ENCODE assay signal across 14 cellular contexts in genomic region chr1:234550341-234551031, GRCh38. TPM values are rescaled to one million over a fixed set of nuclear protein-coding genes. Genes with fewer than 3 reads are reported as not detected.
DNase-seq lines count a peak whose midpoint lies in the region; ATAC-seq and TF ChIP-seq lines count a peak whose summit lies in the region.
"Had no signal": no experiment of that assay in that cellular context is flagged by ENCODE, and none has a peak within 500 bp of the region (broad histone marks: within the 10 kb centered on the region; RNA-seq: fewer than 3 reads in every experiment).

No MANE protein-coding gene starts in this region.

- H4K5ac ChIP-seq in IMR-90 (ENCODE audit: low read depth, low read length): no peak overlapping the region

- in situ Hi-C loops in IMR-90 (cut with MboI; ENCODE audit: low sequenced_read_pairs): no loop called here

- H3K23ac ChIP-seq in IMR-90 (ENCODE audit: low read depth, low read length): no peak overlapping the region

- H3K79me1 ChIP-seq in IMR-90 (ENCODE audit: low read depth in 1 of 2, low read length in 2 of 2): no peaks in the 10 kb centered on the region

- no peak overlapping the region for H3K56ac ChIP-seq in IMR-90 (ENCODE audit: extremely low read depth, insufficient read depth, low read length)

- H3K27ac ChIP-seq in IMR-90 (ENCODE audit: insufficient read depth, low read length): no peak overlapping the region
- no peak overlapping the region for H3K27ac ChIP-seq in prostate gland

- H3K18ac ChIP-seq in IMR-90 (ENCODE audit: low read depth, low read length): no peak overlapping the region; the same call in 1 of the 2 replicates

- H3K9ac ChIP-seq in IMR-90 (ENCODE audit: low read depth, low read length): no peak overlapping the region

- H3K4ac ChIP-seq in IMR-90 (ENCODE audit: low read depth, low read length): peak overlapping the region; percentile 20; the same call in 1 of the 2 replicates

- POLR2A ChIA-PET in IMR-90 (lab: Charles Lee; ENCODE audit: unreplicated experiment): no interaction called here

- WGBS in IMR-90 (ENCODE audit: extremely low coverage in 2 of 2, insufficient read length in 1 of 2), 2 experiments: 86% methylated on average over 14 of the region's 16 CpGs; no CpG with 5 or more reads in 1 of the 2 experiments
- WGBS in prostate gland: 88% methylated on average over 16 of the region's 16 CpGs

- H3K9me1 ChIP-seq in IMR-90 (ENCODE audit: insufficient read depth, low read length): peaks cover 22% of the 10 kb centered on the region

- H4K20me1 ChIP-seq in IMR-90 (ENCODE audit: insufficient read depth, low read length): no peaks in the 10 kb centered on the region

- no peak for ATAC-seq in IMR-90 (ENCODE audit: low read depth)
- ATAC-seq: activated CD4-positive, alpha-beta T cell treated with anti-CD3 and anti-CD28 coated beads for 36 hours had no signal

- 0 out of 2 replicates have a peak overlapping the region, but pooled peaks have one; percentile 4 for H2AK5ac ChIP-seq in IMR-90 (ENCODE audit: low read depth, low read length)

- no peak overlapping the region for H2BK20ac ChIP-seq in IMR-90 (ENCODE audit: low read depth, low read length)

- H3K4me1 ChIP-seq in IMR-90 (ENCODE audit: control insufficient read depth, insufficient read depth, low read length) (peaks cover 14% of the 10 kb centered on the region), prostate gland (replicated peaks) (no peaks in the 10 kb centered on the region)

- no peak for DNase-seq in IMR-90
- DNase-seq in dermis blood vessel endothelial cell: peak; percentile 30
- DNase-seq in left kidney (ENCODE audit: low read depth, low spot score): peak; percentile 67
- peak; percentile 86 for DNase-seq in putamen (ENCODE audit: low spot score)
- no peak for DNase-seq in hepatic stellate cell (ENCODE audit: low spot score)
- no peak for DNase-seq in stimulated activated CD4-positive, alpha-beta T cell treated with anti-CD3 and anti-CD28 coated beads, Interleukin-4, amount 100 ng/mL, for 4 hours
- DNase-seq in prostate gland (ENCODE audit: low spot score): no peak
- DNase-seq in cerebellar nuclear complex (lab: John Stamatoyannopoulos, UW): no peak
- DNase-seq: activated CD4-positive, alpha-beta T cell treated with anti-CD3 and anti-CD28 coated beads for 36 hours; KBM-7; NCI-H1105 treated with DMSO at 0.1 percent for 48 hours; SHP77 treated with DMSO at 0.1 percent for 48 hours; stimulated activated CD4-positive, alpha-beta T cell treated with anti-CD3 and anti-CD28 coated beads, Interleukin-15, amount 100 ng/mL, for 24 hours; T1000 had no signal

- H3K9me3 ChIP-seq in IMR-90 (ENCODE audit: control insufficient read depth, insufficient read depth, low read length) (no peaks in the 10 kb centered on the region), prostate gland (no peaks in the 10 kb centered on the region)

- H2BK15ac ChIP-seq in IMR-90 (ENCODE audit: low read depth, low read length): no peak overlapping the region

- no peaks in the 10 kb centered on the region for H3K27me3 ChIP-seq in IMR-90 (ENCODE audit: control insufficient read depth, insufficient read depth, low read length)
- no peaks in the 10 kb centered on the region for H3K27me3 ChIP-seq in prostate gland (replicated peaks; ENCODE audit: insufficient read depth)

- no peaks in the 10 kb centered on the region for H3K36me3 ChIP-seq in IMR-90 (ENCODE audit: control insufficient read depth, insufficient read depth, low read length)
- H3K36me3 ChIP-seq in prostate gland: no peaks in the 10 kb centered on the region

- H2AFZ ChIP-seq in IMR-90 (replicated peaks; ENCODE audit: low read length, poor library complexity): peak overlapping the region; percentile 6

- no peak overlapping the region; the same call in 1 of the 2 replicates for H2BK120ac ChIP-seq in IMR-90 (ENCODE audit: low read depth, low read length)

- TF ChIP-seq RAD21 in IMR-90 (IDR thresholded peaks at IDR 0.05; ENCODE audit: low read length): no peak

- H2BK5ac ChIP-seq in IMR-90 (ENCODE audit: low read depth, low read length, poor library complexity, severe bottlenecking): no peak overlapping the region

- H3K4me3 ChIP-seq in IMR-90 (ENCODE audit: insufficient read depth, low read depth, low read length) (no peak overlapping the region), prostate gland (no peak overlapping the region)

- no peak overlapping the region for H4K91ac ChIP-seq in IMR-90 (ENCODE audit: insufficient read depth, low read depth, low read length)

- no peak overlapping the region for H3K14ac ChIP-seq in IMR-90 (replicated peaks; ENCODE audit: low read depth, low read length)

- no peak overlapping the region for H4K8ac ChIP-seq in IMR-90 (ENCODE audit: low read depth in 2 of 2, low read length in 2 of 2)

- CTCF ChIA-PET in IMR-90 (lab: Yijun Ruan, JAX): interaction anchor here (0.6 kb wide), 1 partner anchor 49 kb away, joined by 3 read pairs; no protein-coding TSS in a partner anchor

- dilution Hi-C loops in IMR-90 (cut with HindIII; ENCODE audit: low sequenced_read_pairs, unreplicated experiment): no loop called here

- H3K4me2 ChIP-seq in IMR-90 (ENCODE audit: low read depth, low read length): no peak overlapping the region

- no peak for TF ChIP-seq POLR2A in IMR-90 (IDR thresholded peaks at IDR 0.05; ENCODE audit: low read depth, low read length)
- no peak for TF ChIP-seq POLR2A in prostate gland (IDR thresholded peaks at IDR 0.05)

- BruUV-seq in IMR-90 (replicated peaks; lab: Mats Ljungman, UMichigan): no TSS peak

- TF ChIP-seq CTCF in IMR-90 (conservative IDR thresholded peaks at IDR 0.05; ENCODE audit: low read depth, low read length) (no peak), prostate gland (IDR thresholded peaks at IDR 0.05) (no peak)

- H2AK9ac ChIP-seq in IMR-90 (replicated peaks; ENCODE audit: low read depth, low read length, poor library complexity): peak overlapping the region; percentile 23

- intact Hi-C loops in IMR-90 (cut with micrococcal nuclease) (no loop called here), prostate gland (cut with DNase I) (no loop called here)

TF ChIP-seq in IMR-90, 13 proteins besides CTCF, POLR2A, EP300 and RAD21:
- TF ChIP-seq MAZ (IDR thresholded peaks at IDR 0.05; ENCODE audit: borderline replicate concordance, low read depth, low read length) (no peak), FOS (IDR thresholded peaks at IDR 0.05; ENCODE audit: low read depth, low read length) (no peak), MXI1 (IDR thresholded peaks at IDR 0.05; ENCODE audit: borderline replicate concordance, low read depth, low read length) (no peak), CHD1 (IDR thresholded peaks at IDR 0.05; ENCODE audit: low read depth, low read length) (no peak), MAFK (IDR thresholded peaks at IDR 0.05; ENCODE audit: low read depth, low read length) (no peak), USF2 (IDR thresholded peaks at IDR 0.05; ENCODE audit: low read depth, low read length) (no peak), ELK1 (IDR thresholded peaks at IDR 0.05; ENCODE audit: borderline replicate concordance, low read depth, low read length) (no peak), BHLHE40 (IDR thresholded peaks at IDR 0.05; ENCODE audit: low read depth, low read length) (no peak), CEBPB (IDR thresholded peaks at IDR 0.05; ENCODE audit: low read depth, low read length) (no peak), NFE2L2 (IDR thresholded peaks at IDR 0.05; ENCODE audit: low read depth, low read length) (no peak), RCOR1 (IDR thresholded peaks at IDR 0.05; ENCODE audit: insufficient replicate concordance, low read length) (no peak)

RNA-seq across cellular contexts. Expression of gene IRF2BP2, which starts 59.5 kb away (rescaled TPM):
- total RNA-seq in IMR-90 (2012; rRNA removed) (37.2 and 47.0 TPM in 2 replicates), dermis blood vessel endothelial cell (104 and 115 TPM in 2 replicates), prostate gland (100 to 1,000 TPM; 111 to 124 TPM)
- 56.5 and 66.6 TPM in 2 replicates for polyA plus RNA-seq in IMR-90 (2012; rRNA removed)
- polyA plus RNA-seq in IMR-90 (2012; cell fraction: cytosol; rRNA removed): 12.6 and 82.3 TPM in 2 replicates
- polyA plus RNA-seq in IMR-90 (2012; cell fraction: nucleus; rRNA removed; ENCODE audit: low replicate concordance): 216 and 242 TPM in 2 replicates

Comparison
In these comparisons a context has a peak if more than half of its experiments do, and no peak if none do; other contexts are left out.
1. DNase-seq: peak in dermis blood vessel endothelial cell (single experiment), left kidney (single experiment) and putamen (single experiment); none in IMR-90 (single experiment), hepatic stellate cell (single experiment), stimulated activated CD4-positive, alpha-beta T cell treated with anti-CD3 and anti-CD28 coated beads, Interleukin-4, amount 100 ng/mL, for 4 hours (0 of 2), prostate gland (single experiment) and cerebellar nuclear complex (0 of 2).